ENCODE assay signal across 29 cellular contexts in genomic region chr11:35873721-35874120, GRCh38.
"Had no signal": no experiment of that assay in that cellular context is flagged by ENCODE, and none has a peak within 500 bp of the region (broad histone marks: within the 10 kb centered on the region; RNA-seq: fewer than 3 reads in every experiment).

No MANE protein-coding gene starts in this region.

- H3K27ac Mint-ChIP-seq: activated CD8-positive, alpha-beta memory T cell treated with anti-CD3 and anti-CD28 coated beads, Interleukin-2, amount 10 ng/mL, durations not matched to agents 7 days and 5 days; activated CD8-positive, alpha-beta T cell treated with anti-CD3 and anti-CD28 coated beads, Interleukin-2, amount 10 ng/mL, durations not matched to agents 7 days and 5 days; activated naive CD4-positive, alpha-beta T cell treated with anti-CD3 and anti-CD28 coated beads, Interleukin-2, amount 50 U/mL, for 72 hours; activated T-helper 2 cell treated with anti-CD3 and anti-CD28 coated beads, Interferon-gamma antibody, Interleukin-2, Interleukin-4, amounts not matched to agents 10 μg/mL and 5 μg/mL and 100 μg/mL, durations not matched to agents 14 hours and 24 hours and 36 hours; natural killer cell; neural progenitor cell; stimulated activated memory B cell treated with anti-CD40 and anti-IgM and Interleukin-4, amounts not matched to agents 10 μg/mL and 1 μg/mL and 100 μg/mL, for 72 hours; type B pancreatic cell had no signal

- H3K27ac ChIP-seq: foreskin keratinocyte, heart right ventricle, lower lobe of right lung, neural progenitor cell, vagina had no signal

- ATAC-seq: activated CD8-positive, alpha-beta memory T cell treated with anti-CD3 and anti-CD28 coated beads, Interleukin-2, amount 10 ng/mL, durations not matched to agents 7 days and 5 days; activated CD8-positive, alpha-beta T cell treated with anti-CD3 and anti-CD28 coated beads, Interleukin-2, amount 10 ng/mL, durations not matched to agents 7 days and 5 days; activated naive CD4-positive, alpha-beta T cell treated with anti-CD3 and anti-CD28 coated beads, Interleukin-2, amount 50 U/mL, for 72 hours; foreskin keratinocyte; heart right ventricle; left lobe of liver; natural killer cell; sciatic nerve; stimulated activated memory B cell treated with anti-CD40 and anti-IgM and Interleukin-4, amounts not matched to agents 10 μg/mL and 1 μg/mL and 100 μg/mL, for 72 hours; stimulated activated naive CD8-positive, alpha-beta T cell treated with anti-CD3 and anti-CD28 coated beads, Interleukin-15, amount 100 ng/mL, for 72 hours had no signal

- H3K4me3 Mint-ChIP-seq: activated CD8-positive, alpha-beta memory T cell treated with anti-CD3 and anti-CD28 coated beads, Interleukin-2, amount 10 ng/mL, durations not matched to agents 7 days and 5 days; activated CD8-positive, alpha-beta T cell treated with anti-CD3 and anti-CD28 coated beads, Interleukin-2, amount 10 ng/mL, durations not matched to agents 7 days and 5 days; natural killer cell; neural progenitor cell; stimulated activated memory B cell treated with anti-CD40 and anti-IgM and Interleukin-4, amounts not matched to agents 10 μg/mL and 1 μg/mL and 100 μg/mL, for 72 hours; stimulated activated naive CD8-positive, alpha-beta T cell treated with anti-CD3 and anti-CD28 coated beads, Interleukin-15, amount 100 ng/mL, for 72 hours; type B pancreatic cell had no signal

- H3K4me1 ChIP-seq: foreskin keratinocyte, heart right ventricle, lower lobe of right lung, neural progenitor cell, vagina had no signal

- H3K9me3 ChIP-seq: vagina had no signal

- H3K9me3 Mint-ChIP-seq: type B pancreatic cell had no signal

- H3K4me1 Mint-ChIP-seq: activated CD8-positive, alpha-beta memory T cell treated with anti-CD3 and anti-CD28 coated beads, Interleukin-2, amount 10 ng/mL, durations not matched to agents 7 days and 5 days; natural killer cell; stimulated activated memory B cell treated with anti-CD40 and anti-IgM and Interleukin-4, amounts not matched to agents 10 μg/mL and 1 μg/mL and 100 μg/mL, for 72 hours; stimulated activated naive CD8-positive, alpha-beta T cell treated with anti-CD3 and anti-CD28 coated beads, Interleukin-15, amount 100 ng/mL, for 72 hours had no signal

- DNase-seq: activated CD4-positive, alpha-beta T cell treated with anti-CD3 and anti-CD28 coated beads for 1 hour; activated CD4-positive, alpha-beta T cell treated with anti-CD3 and anti-CD28 coated beads, Interleukin-2, amount 50 U/mL, for 1 hour; activated CD8-positive, alpha-beta memory T cell treated with anti-CD3 and anti-CD28 coated beads, Interleukin-2, amount 10 ng/mL, durations not matched to agents 7 days and 5 days; activated CD8-positive, alpha-beta T cell treated with anti-CD3 and anti-CD28 coated beads, Interleukin-2, amount 10 ng/mL, durations not matched to agents 7 days and 5 days; activated naive CD4-positive, alpha-beta T cell; activated T-cell treated with anti-CD3 and anti-CD28 coated beads, Interleukin-2, amount 50 U/mL, for 48 hours; effector memory CD4-positive, alpha-beta T cell; foreskin keratinocyte; heart right ventricle; lower lobe of right lung; mesenchymal stem cell; natural killer cell; posterior cingulate gyrus; retina; stimulated activated CD4-positive, alpha-beta T cell treated with anti-CD3 and anti-CD28 coated beads, Interleukin-1b, Interleukin-23, amount 100 ng/mL, for 48 hours; stimulated activated CD4-positive, alpha-beta T cell treated with anti-CD3 and anti-CD28 coated beads, Interleukin-4, amount 100 ng/mL, for 4 hours; stimulated activated CD8-positive, alpha-beta memory T cell treated with anti-CD3 and anti-CD28 coated beads, Interleukin-4, amount 100 ng/mL, for 48 hours; stimulated activated naive CD8-positive, alpha-beta T cell treated with anti-CD3 and anti-CD28 coated beads, Interleukin-15, amount 100 ng/mL, for 72 hours; substantia nigra; T-helper 9 cell had no signal

- H3K27me3 Mint-ChIP-seq: type B pancreatic cell had no signal

- H3K27me3 ChIP-seq: foreskin keratinocyte, heart right ventricle, neural progenitor cell, vagina had no signal

- H3K36me3 Mint-ChIP-seq: activated CD8-positive, alpha-beta memory T cell treated with anti-CD3 and anti-CD28 coated beads, Interleukin-2, amount 10 ng/mL, durations not matched to agents 7 days and 5 days; activated naive CD4-positive, alpha-beta T cell treated with anti-CD3 and anti-CD28 coated beads, Interleukin-2, amount 50 U/mL, for 72 hours; neural progenitor cell; stimulated activated memory B cell treated with anti-CD40 and anti-IgM and Interleukin-4, amounts not matched to agents 10 μg/mL and 1 μg/mL and 100 μg/mL, for 72 hours; type B pancreatic cell had no signal

- H3K36me3 ChIP-seq: heart right ventricle, lower lobe of right lung, neural progenitor cell, vagina had no signal

- H3K4me3 ChIP-seq: heart right ventricle, lower lobe of right lung, neural progenitor cell, smooth muscle cell, vagina had no signal
